ENCODE assay signal across 21 cellular contexts in the genomic region with DNA sequence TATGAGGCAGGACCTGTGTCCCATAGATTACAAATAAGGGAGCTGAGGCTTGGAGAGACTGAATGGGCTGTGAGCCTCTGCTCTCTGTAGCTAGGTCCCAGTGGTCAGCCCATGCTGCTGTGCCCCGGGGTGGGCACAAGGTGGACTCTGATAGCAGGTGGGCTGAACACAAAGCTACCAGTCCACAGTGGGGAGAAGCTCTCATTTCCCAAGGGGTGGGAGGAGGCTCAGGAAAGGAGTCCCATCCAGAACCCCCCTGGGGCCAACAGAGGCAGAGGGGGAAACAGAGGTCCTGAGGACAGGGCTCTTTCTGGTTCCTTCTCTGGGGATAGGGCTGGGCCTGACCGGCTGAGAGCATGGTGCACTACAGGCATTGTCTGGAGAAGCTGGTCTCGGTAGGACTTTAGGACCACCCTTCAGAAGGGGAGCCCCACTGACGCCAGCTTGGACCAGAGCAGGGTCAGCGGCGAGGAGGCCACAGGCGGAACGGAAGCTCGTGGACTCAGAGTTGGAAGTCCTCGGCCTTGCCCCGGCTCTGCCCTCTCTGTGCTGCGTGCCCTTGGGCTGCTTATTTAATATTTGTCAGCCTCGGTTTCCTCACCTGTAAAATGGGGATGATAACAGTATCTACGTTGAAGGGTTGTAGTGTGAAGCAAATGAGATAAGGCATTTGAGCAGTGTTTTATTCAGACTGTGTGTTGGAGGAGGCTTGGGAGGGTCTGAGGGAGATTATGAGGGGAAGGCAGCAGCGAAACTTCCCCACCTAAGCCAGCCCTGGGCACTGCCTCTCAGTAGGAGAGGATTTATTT. TPM values are rescaled to one million over a fixed set of nuclear protein-coding genes. Genes with fewer than 3 reads are reported as not detected.
DNase-seq lines count a peak whose midpoint lies in the region; ATAC-seq lines count a peak whose summit lies in the region.
"Had no signal": no experiment of that assay in that cellular context is flagged by ENCODE, and none has a peak within 500 bp of the region (broad histone marks: within the 10 kb centered on the region; RNA-seq: fewer than 3 reads in every experiment).

No MANE protein-coding gene starts in this region.

- H2BK5ac ChIP-seq in neuronal stem cell (ENCODE audit: low read length) = no peak overlapping the region

- no peak overlapping the region for H3K9ac ChIP-seq in neuronal stem cell (ENCODE audit: low read depth, low read length, poor library complexity)

- H3K27me3 ChIP-seq in H7 (ENCODE audit: control insufficient read depth, insufficient read depth, low read length) (no peaks in the 10 kb centered on the region), neuronal stem cell (ENCODE audit: control insufficient read depth in 3 of 3, insufficient read depth in 3 of 3, low read depth in 1 of 3, low read length in 3 of 3) (no peaks in the 10 kb centered on the region)
- H3K27me3 ChIP-seq: MG63 had no signal

- H2AFZ ChIP-seq in neuronal stem cell (ENCODE audit: low read length) = no peak overlapping the region
- H2AFZ ChIP-seq: PC-9 had no signal

- H2BK120ac ChIP-seq in neuronal stem cell (ENCODE audit: low read depth, low read length) = no peak overlapping the region

- no peaks in the 10 kb centered on the region for H3K79me1 ChIP-seq in neuronal stem cell (ENCODE audit: low read depth, low read length)

- H3K36me3 ChIP-seq in H7 (replicated peaks; ENCODE audit: control insufficient read depth, insufficient read depth, low read length) (no peaks in the 10 kb centered on the region), neuronal stem cell (replicated peaks in 1 of 2; ENCODE audit: control insufficient read depth in 2 of 2, insufficient read depth in 2 of 2, low read length in 2 of 2) (no peaks in the 10 kb centered on the region)

- peaks cover 2 to 5% of the 10 kb centered on the region in 2 donors for H3K4me1 ChIP-seq in neuronal stem cell (ENCODE audit: control insufficient read depth in 2 of 2, insufficient read depth in 1 of 2, low read depth in 1 of 2, low read length in 2 of 2)

- peak; percentile 14 for ATAC-seq in esophagus mucosa

- H3K27ac ChIP-seq in neuronal stem cell (replicated peaks; ENCODE audit: low read length) = no peak overlapping the region
- H3K27ac ChIP-seq: 22Rv1, PC-9 had no signal

- no peak overlapping the region for H4K91ac ChIP-seq in neuronal stem cell (ENCODE audit: low read depth, low read length, poor library complexity)

- no peaks in the 10 kb centered on the region for H3K9me3 ChIP-seq in neuronal stem cell (replicated peaks in 1 of 2; ENCODE audit: control insufficient read depth in 2 of 2, insufficient read depth in 1 of 2, low read depth in 1 of 2, low read length in 2 of 2)
- H3K9me3 ChIP-seq: MG63 had no signal

- peak; percentile 51 for DNase-seq in activated CD8-positive, alpha-beta memory T cell treated with anti-CD3 and anti-CD28 coated beads for 24 hours
- DNase-seq in activated CD8-positive, alpha-beta memory T cell treated with anti-CD3 and anti-CD28 coated beads, Interleukin-2, amount 50 U/mL, for 4 hours = no peak
- peak; percentile 24 for DNase-seq in H7
- DNase-seq in neuronal stem cell (ENCODE audit: low spot score) = no peak
- DNase-seq in DMS53 (lab: John Stamatoyannopoulos, UW) = no peak
- no peak for DNase-seq in C1 segment of cervical spinal cord (lab: John Stamatoyannopoulos, UW)
- DNase-seq: CD8-positive, alpha-beta memory T cell; DND-41; KBM-7; MG63; NCI-H446 treated with DMSO at 0.1 percent for 48 hours; NK-92 treated with Interleukin-12 subunit alpha and Interleukin-12 subunit beta, amount 100 ng/mL, for 24 hours; RPMI8226 had no signal

- H3K4me2 ChIP-seq in neuronal stem cell (ENCODE audit: insufficient read depth, low read length, poor library complexity, severe bottlenecking) = no peak overlapping the region
- H3K4me2 ChIP-seq: PC-9 had no signal

- H4K8ac ChIP-seq in neuronal stem cell (ENCODE audit: low read depth, low read length) = no peak overlapping the region

- H3K4me3 ChIP-seq in H7 (ENCODE audit: insufficient read depth, low read depth, low read length) = no peak overlapping the region
- H3K4me3 ChIP-seq in neuronal stem cell (ENCODE audit: low read length in 2 of 2) = no peak overlapping the region
- H3K4me3 ChIP-seq: MG63, PC-9 had no signal

- no peak overlapping the region for H3K23ac ChIP-seq in neuronal stem cell (ENCODE audit: low read depth, low read length, poor library complexity)

- H2BK15ac ChIP-seq in neuronal stem cell (ENCODE audit: low read length) = no peak overlapping the region

- no CpG with 5 or more reads among the region's 15 CpGs for WGBS in neuronal stem cell (ENCODE audit: extremely low coverage in 2 of 2, insufficient read length in 2 of 2, insufficient replicate concordance in 1 of 2), 2 donors

- no peak overlapping the region for H3K14ac ChIP-seq in neuronal stem cell (ENCODE audit: low read length)

- no peak overlapping the region for H2BK12ac ChIP-seq in neuronal stem cell (ENCODE audit: low read length)

- H3K18ac ChIP-seq in neuronal stem cell (ENCODE audit: low read length) = peak overlapping the region; percentile 58

- H2AK5ac ChIP-seq in neuronal stem cell (ENCODE audit: low read depth, low read length) = peak overlapping the region; percentile 10

- H3K4ac ChIP-seq in neuronal stem cell (ENCODE audit: low read length) = no peak overlapping the region

RNA-seq across cellular contexts. Expression of gene SDE2, which starts 26.6 kb away (rescaled TPM):
- 34.4 and 38.4 TPM in 2 replicates for total RNA-seq in H7 (2014; rRNA removed; shearing (Covaris generic))
- total RNA-seq in esophagus mucosa = 9.5 TPM
- polyA plus RNA-seq in neuronal stem cell (2013, experiment 1 of 2) = 7.9 TPM
- 8.1 TPM for polyA plus RNA-seq in neuronal stem cell (2013, experiment 2 of 2)

RNA-seq across cellular contexts. Expression of gene LEFTY2, which starts 31.5 kb away (rescaled TPM):
- 971 and 2,272 TPM in 2 replicates for total RNA-seq in H7 (2014; rRNA removed; shearing (Covaris generic))
- total RNA-seq in esophagus mucosa = not detected
- 0.11 TPM for polyA plus RNA-seq in neuronal stem cell (2013, experiment 1 of 2)
- 0.10 TPM for polyA plus RNA-seq in neuronal stem cell (2013, experiment 2 of 2)
- total RNA-seq: B cell; CD8-positive, alpha-beta memory T cell; HT1080; LHCN-M2; PC-9; SK-MEL-5 had no signal
- polyA plus RNA-seq: CD14-positive monocyte; CD8-positive, alpha-beta memory T cell had no signal

RNA-seq across cellular contexts. Expression of gene PYCR2, which starts 48.5 kb away (rescaled TPM):
- 308 and 356 TPM in 2 replicates for total RNA-seq in H7 (2014; rRNA removed; shearing (Covaris generic))
- 25.7 TPM for total RNA-seq in esophagus mucosa
- 52.5 TPM for polyA plus RNA-seq in neuronal stem cell (2013, experiment 1 of 2)
- 54.2 TPM for polyA plus RNA-seq in neuronal stem cell (2013, experiment 2 of 2)

Comparison
In these comparisons a context has a peak if more than half of its experiments do, and no peak if none do; other contexts are left out.
1. DNase-seq: peak in activated CD8-positive, alpha-beta memory T cell treated with anti-CD3 and anti-CD28 coated beads for 24 hours (single experiment) and H7 (single experiment); none in activated CD8-positive, alpha-beta memory T cell treated with anti-CD3 and anti-CD28 coated beads, Interleukin-2, amount 50 U/mL, for 4 hours (single experiment), neuronal stem cell (single experiment), DMS53 (single experiment) and C1 segment of cervical spinal cord (0 of 14).
2. RNA of gene LEFTY2, which starts 31.5 kb away (total RNA-seq): 971 to 2,272 TPM in H7; not detected in esophagus mucosa (single experiment); every median in the first group is over 100 times any median in the second.
3. RNA of gene PYCR2, which starts 48.5 kb away (total RNA-seq): 308 to 356 TPM in H7; 25.7 TPM in esophagus mucosa (single experiment); every median in the first group is over 10 times any median in the second.